12 cellular contexts compared by ENCODE assay signal in genomic region chr5:176530406-176530982, GRCh38. TPM values are rescaled to one million over a fixed set of nuclear protein-coding genes. Genes with fewer than 3 reads are reported as not detected.
DNase-seq lines count a peak whose midpoint lies in the region; ATAC-seq, FAIRE-seq and TF ChIP-seq lines count a peak whose summit lies in the region.
"Had no signal": no experiment of that assay in that cellular context is flagged by ENCODE, and none has a peak within 500 bp of the region (broad histone marks: within the 10 kb centered on the region; RNA-seq: fewer than 3 reads in every experiment).

No MANE protein-coding gene starts in this region.

- peaks cover 4 to 65% (median 10%) of the 10 kb centered on the region in 3 donors for H3K36me3 Mint-ChIP-seq in CD8-positive, alpha-beta memory T cell

- TF ChIP-seq EP300 in K562 (IDR thresholded peaks at IDR 0.05; ENCODE audit: low read length) (no peak), sigmoid colon (IDR thresholded peaks at IDR 0.05) (no peak)

- 97% methylated on average over 20 of the region's 26 CpGs for WGBS in K562 (ENCODE audit: insufficient coverage, low coverage, missing lambda C conversion rate)
- 69 to 82% methylated on average over 26 of the region's 26 CpGs for WGBS in sigmoid colon, 2 donors
- 69 to 78% (median 72%) methylated on average over 23 to 26 of the region's 26 CpGs for WGBS in psoas muscle, 3 donors

- H3K27ac ChIP-seq in CD8-positive, alpha-beta memory T cell (ENCODE audit: low read depth, low read length), result no peak overlapping the region
- H3K27ac ChIP-seq in K562 (ENCODE audit: extremely low read depth, low read depth, low read length), result no peak overlapping the region
- peak overlapping the region in 3 of 4 donors; percentile 72 to 97 (median 78) for H3K27ac ChIP-seq in sigmoid colon
- H3K27ac ChIP-seq in psoas muscle, result no peak overlapping the region
- H3K27ac ChIP-seq: SJSA1 had no signal

- H3K27ac Mint-ChIP-seq in CD8-positive, alpha-beta memory T cell, result peak overlapping the region in 6 of 8 donors; percentile 24 to 95 (median 90)
- H3K27ac Mint-ChIP-seq: dendritic cell treated with granulocyte-macrophage colony-stimulating factor and Interleukin-4, amounts not matched to agents 40 ng/mL and 50 ng/mL, for 4 days; mesothelial cell of epicardium had no signal

- CTCF ChIA-PET in CD8-positive, alpha-beta memory T cell (lab: Charles Lee), result interaction anchor here (0.7 to 8.4 kb wide), 11 partner anchors 7 to 114 kb away, joined by 3 to 90 read pairs (median 4); partner anchors contain the start of genes CLTB and FAF2
- CTCF ChIA-PET in K562 (lab: Yijun Ruan, JAX; ENCODE audit: low intra/inter-chr PET ratio), result no interaction called here

- H3K27me3 ChIP-seq in CD8-positive, alpha-beta memory T cell (ENCODE audit: insufficient read depth, low read length, poor library complexity, severe bottlenecking), result no peaks in the 10 kb centered on the region
- no peaks in the 10 kb centered on the region for H3K27me3 ChIP-seq in K562 (ENCODE audit: control insufficient read depth in 2 of 2, insufficient read depth in 2 of 2, low read length in 2 of 2)
- no peaks in the 10 kb centered on the region for H3K27me3 ChIP-seq in sigmoid colon
- H3K27me3 ChIP-seq in psoas muscle (ENCODE audit: insufficient read depth in 3 of 3, low read length in 2 of 3), result no peaks in the 10 kb centered on the region
- H3K27me3 ChIP-seq: SJSA1 had no signal

- H3K4me1 Mint-ChIP-seq in CD8-positive, alpha-beta memory T cell, result peaks cover 41 to 69% (median 47%) of the 10 kb centered on the region in 3 donors

- H3K79me2 ChIP-seq in K562 (ENCODE audit: control insufficient read depth, insufficient read depth, low read length), result peaks cover 30% of the 10 kb centered on the region

- no peak for FAIRE-seq in K562 (lab: Jason Lieb, UNC)

- POLR2A ChIA-PET in CD8-positive, alpha-beta memory T cell (lab: Charles Lee), result interaction anchor here (0.5 to 4.6 kb wide), 7 partner anchors 7 to 581 kb away, joined by 3 to 51 read pairs (median 3); partner anchors contain the start of gene FAF2
- POLR2A ChIA-PET in K562 (lab: Yijun Ruan, JAX), result no interaction called here

- H3K9me3 Mint-ChIP-seq in CD8-positive, alpha-beta memory T cell, result no peaks in the 10 kb centered on the region
- H3K9me3 Mint-ChIP-seq: dendritic cell treated with granulocyte-macrophage colony-stimulating factor and Interleukin-4, amounts not matched to agents 40 ng/mL and 50 ng/mL, for 4 days; mesothelial cell of epicardium had no signal

- H3K4me3 ChIP-seq in CD8-positive, alpha-beta memory T cell (ENCODE audit: low read length), result peak overlapping the region; percentile 45
- H3K4me3 ChIP-seq in K562 (no peak overlapping the region), sigmoid colon (no peak overlapping the region), psoas muscle (no peak overlapping the region)
- H3K4me3 ChIP-seq: SJSA1 had no signal

- H3K9me3 ChIP-seq in CD8-positive, alpha-beta memory T cell (ENCODE audit: low read length), result no peaks in the 10 kb centered on the region
- H3K9me3 ChIP-seq in K562 (replicated peaks; ENCODE audit: control insufficient read depth, insufficient read depth, low read depth, low read length) (no peaks in the 10 kb centered on the region), sigmoid colon (no peaks in the 10 kb centered on the region), psoas muscle (no peaks in the 10 kb centered on the region)
- H3K9me3 ChIP-seq: SJSA1 had no signal

- TF ChIP-seq POLR2A in K562 (conservative IDR thresholded peaks at IDR 0.05) (no peak), sigmoid colon (IDR thresholded peaks at IDR 0.05) (no peak)

- peaks cover 63% of the 10 kb centered on the region for H3K4me1 ChIP-seq in CD8-positive, alpha-beta memory T cell (ENCODE audit: insufficient read depth, low read length)
- H3K4me1 ChIP-seq in K562 (replicated peaks in 1 of 2; ENCODE audit: control insufficient read depth in 2 of 2, insufficient read depth in 2 of 2, low read length in 2 of 2) (peaks cover 25 to 53% of the 10 kb centered on the region in 2 experiments), sigmoid colon (peaks cover 0 to 57% (median 51%) of the 10 kb centered on the region in 4 donors), psoas muscle (peaks cover 24% of the 10 kb centered on the region)

- no TSS peak for BruUV-seq in K562 (replicated peaks; lab: Mats Ljungman, UMichigan)

- TF ChIP-seq RAD21 in K562 (CRISPR knock-in tag; conservative IDR thresholded peaks at IDR 0.05 in 1 of 2, IDR thresholded peaks at IDR 0.05 in 1 of 2), result no peak

- peaks cover 33% of the 10 kb centered on the region for H3K36me3 ChIP-seq in CD8-positive, alpha-beta memory T cell (ENCODE audit: insufficient read depth, low read length)
- peaks cover 77% of the 10 kb centered on the region; the same call in 2 of the 3 replicates for H3K36me3 ChIP-seq in K562 (ENCODE audit: control insufficient read depth, insufficient read depth, low read length)
- H3K36me3 ChIP-seq in sigmoid colon, result peaks cover 32 to 55% (median 41%) of the 10 kb centered on the region in 4 donors
- H3K36me3 ChIP-seq in psoas muscle (ENCODE audit: insufficient read depth in 1 of 2, low read depth in 1 of 2), result peaks cover 7 to 48% of the 10 kb centered on the region in 2 donors

- TF ChIP-seq CTCF in K562 (IDR thresholded peaks at IDR 0.05 in 2 of 3, conservative IDR thresholded peaks at IDR 0.05 in 1 of 3; ENCODE audit: insufficient read depth in 2 of 3, low read depth in 1 of 3, low read length in 3 of 3) (no peak), sigmoid colon (IDR thresholded peaks at IDR 0.05) (no peak), psoas muscle (IDR thresholded peaks at IDR 0.05) (no peak)

- H3K4me2 ChIP-seq in K562 (ENCODE audit: insufficient read depth, low read length), result no peak overlapping the region

- peak in 1 of 5 donors; percentile 40 for DNase-seq in CD8-positive, alpha-beta memory T cell
- DNase-seq in NAMALWA (ENCODE audit: low spot score) (peak; percentile 34), K562 (ENCODE audit: extremely low read depth in 1 of 4, low spot score in 3 of 4) (peak in 1 of 4 experiments; percentile 25), sigmoid colon (no peak), psoas muscle (no peak)
- DNase-seq in stimulated activated CD4-positive, alpha-beta T cell treated with anti-CD3 and anti-CD28 coated beads, Interleukin-1b, Interleukin-23, amount 100 ng/mL, for 48 hours, result no peak
- DNase-seq: COR-L47 had no signal

- H4K20me1 ChIP-seq in K562 (replicated peaks; ENCODE audit: control insufficient read depth, insufficient read depth, low read length), result peaks cover 26% of the 10 kb centered on the region; the same call in 1 of the 2 replicates

- no peak overlapping the region for H3K9ac ChIP-seq in K562 (ENCODE audit: insufficient read depth in 1 of 2, low read depth in 2 of 2, low read length in 2 of 2)

- in situ Hi-C loops in K562 (cut with MboI), result no loop called here

- intact Hi-C loops in K562 (cut with micrococcal nuclease) (no loop called here), sigmoid colon (cut with DNase I) (loop anchor here (10.0 kb wide), 2 partner anchors 146 to 494 kb away; partner anchors contain the start of genes HIGD2A, NOP16 and ZNF346), psoas muscle (cut with DNase I) (loop anchor here in 1 of 2 donors (5.0 kb wide), 1 partner anchor 83 kb away; the partner anchor contains the start of gene FAF2)

- H3K9me1 ChIP-seq in K562 (ENCODE audit: control insufficient read depth, insufficient read depth, low read length), result peaks cover 4% of the 10 kb centered on the region

- H3K27me3 Mint-ChIP-seq in CD8-positive, alpha-beta memory T cell, result peaks cover 0 to 4% of the 10 kb centered on the region in 2 donors
- H3K27me3 Mint-ChIP-seq: dendritic cell treated with granulocyte-macrophage colony-stimulating factor and Interleukin-4, amounts not matched to agents 40 ng/mL and 50 ng/mL, for 4 days had no signal

- H3K4me3 Mint-ChIP-seq in CD8-positive, alpha-beta memory T cell, result peak overlapping the region in 6 of 7 donors; percentile 74 to 84 (median 80)
- H3K4me3 Mint-ChIP-seq: dendritic cell treated with granulocyte-macrophage colony-stimulating factor and Interleukin-4, amounts not matched to agents 40 ng/mL and 50 ng/mL, for 4 days; mesothelial cell of epicardium had no signal

- H2AFZ ChIP-seq in K562 (ENCODE audit: low read depth, low read length), result no peak overlapping the region

- ATAC-seq in K562, result no peak
- ATAC-seq in psoas muscle, result no peak
- ATAC-seq in GM18867 (IDR thresholded peaks at IDR 0.05; ENCODE audit: unreplicated experiment), result no peak

RNA-seq across cellular contexts. Expression of gene RNF44, which starts 6.7 kb away (rescaled TPM):
- 10 to 100 TPM; 54.6 to 56.8 TPM for total RNA-seq in CD8-positive, alpha-beta memory T cell
- polyA plus RNA-seq in CD8-positive, alpha-beta memory T cell, result 4.3 TPM
- 109 and 250 TPM in 2 replicates for total RNA-seq in K562 (2011; cell fraction: chromatin; rRNA removed; ENCODE audit: low replicate concordance)
- total RNA-seq in K562 (2011; cell fraction: nucleolus; rRNA removed), result 141 and 156 TPM in 2 replicates
- 127 and 128 TPM in 2 replicates for total RNA-seq in K562 (2011; cell fraction: nucleoplasm; rRNA removed)
- total RNA-seq in K562 (2014; rRNA removed), result 14.8 and 19.7 TPM in 2 replicates
- total RNA-seq in K562 (2014; rRNA removed; fragmentation: Illumina TruSeq; extraction: Trizol), result 4.8 and 5.1 TPM in 2 replicates
- 7.2 and 7.5 TPM in 2 replicates for total RNA-seq in K562 (2015; rRNA removed; fragmentation: Illumina TruSeq; extraction: Trizol)
- 64.0 and 82.6 TPM in 2 replicates for total RNA-seq in K562 (2021)
- 7.4 and 25.6 TPM in 2 replicates for polyA plus RNA-seq in K562 (2011; rRNA removed)
- polyA plus RNA-seq in K562 (2011; cell fraction: cytosol; rRNA removed), result 9.9 and 13.1 TPM in 2 replicates
- polyA plus RNA-seq in K562 (2011; cell fraction: nucleus; rRNA removed), result 196 and 219 TPM in 2 replicates
- polyA plus RNA-seq in K562 (2012), result 33.9 and 73.5 TPM in 2 replicates
- 20.5 and 39.3 TPM in 2 replicates for polyA plus RNA-seq in K562 (2014; fragmentation: Illumina TruSeq; extraction: Trizol)
- polyA plus RNA-seq in K562 (2014; fragmentation: Nextera tagmentation; extraction: Ambion mirVana), result 1 to 10 TPM; 1.6 to 2.5 TPM
- 40.1 and 51.0 TPM in 2 replicates for polyA plus RNA-seq in K562 (2014; rRNA removed)
- polyA minus RNA-seq in K562 (2011; rRNA and poly(A)+ RNA removed), result 2.8 and 3.0 TPM in 2 replicates
- polyA minus RNA-seq in K562 (2011; cell fraction: cytosol; rRNA and poly(A)+ RNA removed), result 17.2 and 25.7 TPM in 2 replicates
- polyA minus RNA-seq in K562 (2011; cell fraction: nucleus; rRNA and poly(A)+ RNA removed), result 40.7 and 48.8 TPM in 2 replicates
- total RNA-seq in sigmoid colon, result 10 to 100 TPM in 2 of 4 donors, 1 to 10 TPM in 2; 7.6 to 15.0 (median 11.1) TPM
- 10 to 100 TPM; 18.0 to 64.0 (median 25.4) TPM for polyA plus RNA-seq in sigmoid colon
- 10 to 100 TPM; 14.2 to 22.4 (median 16.5) TPM for total RNA-seq in psoas muscle
- polyA plus RNA-seq in psoas muscle, result 10 to 100 TPM in 1 of 3 donors, 1 to 10 TPM in 2; 5.6 to 10.1 (median 8.3) TPM

RNA-seq across cellular contexts. Expression of gene CDHR2, which starts 18.6 kb away (rescaled TPM):
- 1 to 10 TPM in 1 of 2 experiments, under 1 TPM in 1; 0.49 to 1.1 TPM for total RNA-seq in CD8-positive, alpha-beta memory T cell
- polyA plus RNA-seq in CD8-positive, alpha-beta memory T cell, result not detected
- total RNA-seq in K562 (2011; cell fraction: chromatin; rRNA removed; ENCODE audit: low replicate concordance), result 1.0 TPM in 1 of 2 replicates, not detected in the other
- 0.13 and 0.17 TPM in 2 replicates for total RNA-seq in K562 (2011; cell fraction: nucleolus; rRNA removed)
- 0.15 TPM in 1 of 2 replicates, not detected in the other for total RNA-seq in K562 (2011; cell fraction: nucleoplasm; rRNA removed)
- total RNA-seq in K562 (2014; rRNA removed) (0.04 and 0.09 TPM in 2 replicates), K562 (2014; rRNA removed; fragmentation: Illumina TruSeq; extraction: Trizol) (0.10 and 0.18 TPM in 2 replicates), K562 (2015; rRNA removed; fragmentation: Illumina TruSeq; extraction: Trizol) (0.22 and 0.23 TPM in 2 replicates), K562 (2021) (0.36 and 0.62 TPM in 2 replicates), sigmoid colon (1 to 10 TPM in 1 of 4 donors, under 1 TPM in 1, not detected in 2; 0.71 to 1.1 TPM), psoas muscle (under 1 TPM in 2 of 4 donors, not detected in 2; 0.13 to 0.30 TPM)
- polyA plus RNA-seq in K562 (2011; rRNA removed) (0.01 TPM in 1 of 2 replicates, not detected in the other), K562 (2014; fragmentation: Illumina TruSeq; extraction: Trizol) (0.01 and 0.04 TPM in 2 replicates), K562 (2014; fragmentation: Nextera tagmentation; extraction: Ambion mirVana) (not detected), K562 (2014; rRNA removed) (0.03 TPM in 1 of 2 replicates, not detected in the other), sigmoid colon (10 to 100 TPM in 2 of 3 donors, 1 to 10 TPM in 1; 9.6 to 57.9 (median 47.9) TPM), psoas muscle (under 1 TPM in 2 of 3 donors, not detected in 1; 0.03 to 0.16 TPM)
- polyA plus RNA-seq in K562 (2011; cell fraction: cytosol; rRNA removed), result not detected in 2 replicates
- 0.06 and 0.18 TPM in 2 replicates for polyA plus RNA-seq in K562 (2011; cell fraction: nucleus; rRNA removed)
- polyA plus RNA-seq in K562 (2012), result 0.07 and 0.42 TPM in 2 replicates
- not detected in 2 replicates for polyA minus RNA-seq in K562 (2011; rRNA and poly(A)+ RNA removed)
- polyA minus RNA-seq in K562 (2011; cell fraction: cytosol; rRNA and poly(A)+ RNA removed), result 0.67 TPM in 1 of 2 replicates, not detected in the other
- 0.27 and 0.33 TPM in 2 replicates for polyA minus RNA-seq in K562 (2011; cell fraction: nucleus; rRNA and poly(A)+ RNA removed)
- total RNA-seq: pulmonary artery endothelial cell, SJSA1 had no signal

Comparison
In these comparisons a context has a peak if more than half of its experiments do, and no peak if none do; other contexts are left out.
1. H3K27ac ChIP-seq: peak in sigmoid colon (3 of 4); none in CD8-positive, alpha-beta memory T cell (single experiment), K562 (single experiment) and psoas muscle (single experiment).